Comparison of ENCODE assay signal across 1 cellular context in genomic region chr17:47323382-47324223, GRCh38.
A peak's percentile ranks its signal among the peaks of the same experiment; 100 is the strongest.
TF ChIP-seq lines count a peak whose summit lies in the region.

Gene EFCAB13 (plus strand): TSS chr17:47323955. CDS start chr17:47328354, 4,399 bp downstream.

TF ChIP-seq in HepG2, 621 proteins besides CTCF, POLR2A, EP300 and RAD21 (continued from another document and continues in another):
- peak; percentile 50; the same call in 1 of the 2 replicates for TF ChIP-seq PRDM15 (CRISPR knock-in tag; IDR thresholded peaks at IDR 0.05)
- TF ChIP-seq KLF16 (CRISPR knock-in tag; IDR thresholded peaks at IDR 0.05), result peak; percentile 64 to 87; a peak in 3 of 4 replicates
- no peak for TF ChIP-seq HDAC2 (CRISPR knock-in tag; IDR thresholded peaks at IDR 0.05)
- TF ChIP-seq MYPOP (CRISPR knock-in tag; IDR thresholded peaks at IDR 0.05), result peak; percentile 94
- TF ChIP-seq ZNF160 (CRISPR knock-in tag; IDR thresholded peaks at IDR 0.05), result peak; percentile 98
- TF ChIP-seq ZNF530 (CRISPR knock-in tag; IDR thresholded peaks at IDR 0.05; ENCODE audit: low read depth), result peak; percentile 72; the same call in 1 of the 2 replicates
- no peak for TF ChIP-seq ZNF282 (IDR thresholded peaks at IDR 0.05; ENCODE audit: partially characterized antibody)
- peak; percentile 77 for TF ChIP-seq RBM39 (IDR thresholded peaks at IDR 0.05; ENCODE audit: low read depth, low read length, poor library complexity, severe bottlenecking)
- no peak for TF ChIP-seq CBX2 (IDR thresholded peaks at IDR 0.05; ENCODE audit: low read depth, low read length)
- TF ChIP-seq CBX2 (CRISPR knock-in tag; IDR thresholded peaks at IDR 0.05; ENCODE audit: low read depth), result peak; percentile 87
- TF ChIP-seq ZSCAN9 (CRISPR knock-in tag; IDR thresholded peaks at IDR 0.05; ENCODE audit: borderline replicate concordance), result peak; percentile 90; the same call in 1 of the 2 replicates
- peak; percentile 26 for TF ChIP-seq PHF5A (CRISPR knock-in tag; IDR thresholded peaks at IDR 0.05; ENCODE audit: low read depth, unreplicated experiment)
- peak; percentile 98 for TF ChIP-seq ZNF782 (CRISPR knock-in tag; IDR thresholded peaks at IDR 0.05; ENCODE audit: borderline replicate concordance)
- peak; percentile 93 for TF ChIP-seq GZF1 (CRISPR knock-in tag; IDR thresholded peaks at IDR 0.05)
- TF ChIP-seq KDM4B (CRISPR knock-in tag; IDR thresholded peaks at IDR 0.05), result peak; percentile 68; the same call in 1 of the 2 replicates
- no peak for TF ChIP-seq ZNF577 (CRISPR knock-in tag; IDR thresholded peaks at IDR 0.05; ENCODE audit: borderline replicate concordance, low read depth)
- peak; percentile 97; the same call in 1 of the 2 replicates for TF ChIP-seq ZFP41 (CRISPR knock-in tag; IDR thresholded peaks at IDR 0.05; ENCODE audit: borderline replicate concordance)
- peak; percentile 6; the same call in 1 of the 2 replicates for TF ChIP-seq KLF15 (CRISPR knock-in tag; IDR thresholded peaks at IDR 0.05; ENCODE audit: borderline replicate concordance)
- TF ChIP-seq ZNF576 (CRISPR knock-in tag; IDR thresholded peaks at IDR 0.05), result no peak
- peak; percentile 53; the same call in 1 of the 2 replicates for TF ChIP-seq CENPBD1 (CRISPR knock-in tag; IDR thresholded peaks at IDR 0.05; ENCODE audit: borderline replicate concordance, low read depth)
- peak; percentile 97 for TF ChIP-seq HNRNPK (IDR thresholded peaks at IDR 0.05; ENCODE audit: low read depth, low read length, poor library complexity, severe bottlenecking)
- peak; percentile 97; the same call in 1 of the 2 replicates for TF ChIP-seq ZNF703 (CRISPR knock-in tag; IDR thresholded peaks at IDR 0.05; ENCODE audit: borderline replicate concordance)
- peak; percentile 95; the same call in 1 of the 2 replicates for TF ChIP-seq ZNF30 (CRISPR knock-in tag; IDR thresholded peaks at IDR 0.05)
- peak; percentile 86 for TF ChIP-seq ZNF768 (CRISPR knock-in tag; IDR thresholded peaks at IDR 0.05)
- no peak for TF ChIP-seq SATB2 (CRISPR knock-in tag; IDR thresholded peaks at IDR 0.05)
- TF ChIP-seq NCOA1 (CRISPR knock-in tag; IDR thresholded peaks at IDR 0.05), result peak; percentile 93; the same call in 1 of the 2 replicates
- peak; percentile 98 for TF ChIP-seq NR0B2 (CRISPR knock-in tag; IDR thresholded peaks at IDR 0.05)
- TF ChIP-seq GFI1 (CRISPR knock-in tag; IDR thresholded peaks at IDR 0.05; ENCODE audit: borderline replicate concordance), result peak; percentile 73; the same call in 1 of the 2 replicates
- TF ChIP-seq THAP8 (CRISPR knock-in tag; IDR thresholded peaks at IDR 0.05; ENCODE audit: borderline replicate concordance), result no peak; the same call in 1 of the 2 replicates
- TF ChIP-seq ZNF580 (CRISPR knock-in tag; IDR thresholded peaks at IDR 0.05; ENCODE audit: borderline replicate concordance, low read depth), result peak; percentile 95; the same call in 1 of the 2 replicates
- no peak for TF ChIP-seq ZNF740 (CRISPR knock-in tag; IDR thresholded peaks at IDR 0.05)
- TF ChIP-seq RAD51 (IDR thresholded peaks at IDR 0.05; ENCODE audit: borderline replicate concordance), result peak; percentile 40; the same call in 1 of the 2 replicates
- TF ChIP-seq NONO (IDR thresholded peaks at IDR 0.05), result no peak
- TF ChIP-seq NONO (CRISPR knock-in tag; conservative IDR thresholded peaks at IDR 0.05), result peak; percentile 95
- TF ChIP-seq ZNF746 (CRISPR knock-in tag; IDR thresholded peaks at IDR 0.05), result no peak; the same call in none of the 2 replicates
- no peak for TF ChIP-seq RFXANK (CRISPR knock-in tag; IDR thresholded peaks at IDR 0.05)
- TF ChIP-seq ZNF605 (CRISPR knock-in tag; IDR thresholded peaks at IDR 0.05), result peak; percentile 93
- peak; percentile 94; the same call in 1 of the 2 replicates for TF ChIP-seq AHR (CRISPR knock-in tag; IDR thresholded peaks at IDR 0.05)
- TF ChIP-seq ZNF549 (CRISPR knock-in tag; IDR thresholded peaks at IDR 0.05), result no peak
- TF ChIP-seq ATF2 (CRISPR knock-in tag; IDR thresholded peaks at IDR 0.05), result peak; percentile 67; the same call in 1 of the 2 replicates
- no peak for TF ChIP-seq MLLT10 (CRISPR knock-in tag; IDR thresholded peaks at IDR 0.05)
- no peak; the same call in 1 of the 2 replicates for TF ChIP-seq IRF1 (CRISPR knock-in tag; IDR thresholded peaks at IDR 0.05; ENCODE audit: low read depth)
- TF ChIP-seq ZSCAN29 (CRISPR knock-in tag; conservative IDR thresholded peaks at IDR 0.05), result peak; percentile 95
- no peak for TF ChIP-seq ZNF17 (CRISPR knock-in tag; IDR thresholded peaks at IDR 0.05)
- peak; percentile 58; the same call in 1 of the 2 replicates for TF ChIP-seq NCOA2 (CRISPR knock-in tag; IDR thresholded peaks at IDR 0.05)
- no peak for TF ChIP-seq ZNF10 (CRISPR knock-in tag; IDR thresholded peaks at IDR 0.05; ENCODE audit: borderline replicate concordance, low read depth)
- no peak for TF ChIP-seq ZSCAN12 (CRISPR knock-in tag; IDR thresholded peaks at IDR 0.05)
- TF ChIP-seq ZBTB4 (CRISPR knock-in tag; IDR thresholded peaks at IDR 0.05; ENCODE audit: borderline replicate concordance), result peak; percentile 82
- TF ChIP-seq ZNF547 (CRISPR knock-in tag; IDR thresholded peaks at IDR 0.05), result peak; percentile 99
- no peak for TF ChIP-seq MBD4 (IDR thresholded peaks at IDR 0.05; ENCODE audit: borderline replicate concordance, low read length)
- TF ChIP-seq HDAC6 (IDR thresholded peaks at IDR 0.05; ENCODE audit: low read depth, low read length), result no peak
- TF ChIP-seq DNMT3B (CRISPR knock-in tag; conservative IDR thresholded peaks at IDR 0.05), result no peak
- TF ChIP-seq GATAD2A (CRISPR knock-in tag; IDR thresholded peaks at IDR 0.05), result 0 out of 2 replicates have a peak, but pooled peaks have one; percentile 36
- peak; percentile 69 for TF ChIP-seq NKX3-1 (CRISPR knock-in tag; IDR thresholded peaks at IDR 0.05)
- TF ChIP-seq SRF (IDR thresholded peaks at IDR 0.05; ENCODE audit: low read depth, low read length), result no peak
- TF ChIP-seq ZKSCAN5 (CRISPR knock-in tag; IDR thresholded peaks at IDR 0.05), result no peak
